ENCODE assay signal across 1 cellular context in the genomic region with DNA sequence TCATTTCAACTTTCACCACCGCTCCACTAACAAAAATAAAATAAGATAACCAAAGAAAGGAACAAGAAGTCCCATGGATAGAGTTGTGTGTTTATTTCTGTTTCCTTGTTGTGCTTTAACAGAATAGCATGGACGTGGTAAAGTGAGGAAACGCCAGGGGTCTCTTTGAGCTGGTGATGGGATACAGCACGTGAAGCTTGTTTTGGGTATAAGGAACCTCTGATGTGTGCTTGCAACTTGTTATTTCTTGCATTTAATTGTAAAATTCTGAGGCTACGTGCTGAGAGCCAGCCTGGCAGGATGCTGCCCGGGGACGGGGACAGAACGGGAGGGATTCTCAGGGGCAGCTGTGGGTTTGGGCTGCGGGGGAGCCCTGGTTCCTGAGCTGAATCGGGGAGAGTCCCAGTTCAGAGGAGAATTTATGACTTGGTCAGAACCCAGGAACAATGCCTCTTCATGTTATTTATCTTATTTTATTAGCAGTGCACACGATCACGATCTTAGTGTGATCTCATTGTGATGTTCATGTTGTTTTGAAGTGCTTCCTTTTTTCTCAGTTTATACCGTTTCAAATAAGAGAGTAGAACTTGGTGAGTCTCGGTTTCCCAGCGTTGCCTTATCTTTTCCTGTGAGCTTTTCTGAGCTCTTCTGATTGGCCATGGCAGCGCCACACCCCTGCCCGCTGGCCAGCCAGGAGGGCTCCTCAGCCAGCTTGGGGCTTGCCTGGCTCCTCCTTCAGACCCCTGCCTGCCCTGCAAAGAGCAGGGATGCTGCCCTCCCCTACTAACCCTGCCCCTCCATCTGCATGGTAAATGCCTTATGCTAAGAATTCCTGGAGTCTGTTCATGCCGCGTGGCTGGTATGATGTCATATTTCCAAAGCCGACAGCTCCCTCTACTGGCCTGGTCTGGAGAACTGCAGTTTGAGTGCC.
TF ChIP-seq lines count a peak whose summit lies in the region.

No MANE protein-coding gene starts in this region.

TF ChIP-seq in GM12878, 131 proteins besides CTCF, POLR2A, EP300 and RAD21 (continued from another document and continues in another):
- TF ChIP-seq TARDBP (IDR thresholded peaks at IDR 0.05; ENCODE audit: borderline replicate concordance), result no peak
- TF ChIP-seq RELA (IDR thresholded peaks at IDR 0.05; ENCODE audit: borderline replicate concordance, partially characterized antibody), result peak; percentile 25
- TF ChIP-seq NFYA (IDR thresholded peaks at IDR 0.05; ENCODE audit: borderline replicate concordance, low read depth, low read length), result no peak
- TF ChIP-seq, protein P1, sequence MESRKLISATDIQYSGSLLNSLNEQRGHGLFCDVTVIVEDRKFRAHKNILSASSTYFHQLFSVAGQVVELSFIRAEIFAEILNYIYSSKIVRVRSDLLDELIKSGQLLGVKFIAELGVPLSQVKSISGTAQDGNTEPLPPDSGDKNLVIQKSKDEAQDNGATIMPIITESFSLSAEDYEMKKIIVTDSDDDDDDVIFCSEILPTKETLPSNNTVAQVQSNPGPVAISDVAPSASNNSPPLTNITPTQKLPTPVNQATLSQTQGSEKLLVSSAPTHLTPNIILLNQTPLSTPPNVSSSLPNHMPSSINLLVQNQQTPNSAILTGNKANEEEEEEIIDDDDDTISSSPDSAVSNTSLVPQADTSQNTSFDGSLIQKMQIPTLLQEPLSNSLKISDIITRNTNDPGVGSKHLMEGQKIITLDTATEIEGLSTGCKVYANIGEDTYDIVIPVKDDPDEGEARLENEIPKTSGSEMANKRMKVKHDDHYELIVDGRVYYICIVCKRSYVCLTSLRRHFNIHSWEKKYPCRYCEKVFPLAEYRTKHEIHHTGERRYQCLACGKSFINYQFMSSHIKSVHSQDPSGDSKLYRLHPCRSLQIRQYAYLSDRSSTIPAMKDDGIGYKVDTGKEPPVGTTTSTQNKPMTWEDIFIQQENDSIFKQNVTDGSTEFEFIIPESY (IDR thresholded peaks at IDR 0.05), result no peak
- TF ChIP-seq, protein P2, sequence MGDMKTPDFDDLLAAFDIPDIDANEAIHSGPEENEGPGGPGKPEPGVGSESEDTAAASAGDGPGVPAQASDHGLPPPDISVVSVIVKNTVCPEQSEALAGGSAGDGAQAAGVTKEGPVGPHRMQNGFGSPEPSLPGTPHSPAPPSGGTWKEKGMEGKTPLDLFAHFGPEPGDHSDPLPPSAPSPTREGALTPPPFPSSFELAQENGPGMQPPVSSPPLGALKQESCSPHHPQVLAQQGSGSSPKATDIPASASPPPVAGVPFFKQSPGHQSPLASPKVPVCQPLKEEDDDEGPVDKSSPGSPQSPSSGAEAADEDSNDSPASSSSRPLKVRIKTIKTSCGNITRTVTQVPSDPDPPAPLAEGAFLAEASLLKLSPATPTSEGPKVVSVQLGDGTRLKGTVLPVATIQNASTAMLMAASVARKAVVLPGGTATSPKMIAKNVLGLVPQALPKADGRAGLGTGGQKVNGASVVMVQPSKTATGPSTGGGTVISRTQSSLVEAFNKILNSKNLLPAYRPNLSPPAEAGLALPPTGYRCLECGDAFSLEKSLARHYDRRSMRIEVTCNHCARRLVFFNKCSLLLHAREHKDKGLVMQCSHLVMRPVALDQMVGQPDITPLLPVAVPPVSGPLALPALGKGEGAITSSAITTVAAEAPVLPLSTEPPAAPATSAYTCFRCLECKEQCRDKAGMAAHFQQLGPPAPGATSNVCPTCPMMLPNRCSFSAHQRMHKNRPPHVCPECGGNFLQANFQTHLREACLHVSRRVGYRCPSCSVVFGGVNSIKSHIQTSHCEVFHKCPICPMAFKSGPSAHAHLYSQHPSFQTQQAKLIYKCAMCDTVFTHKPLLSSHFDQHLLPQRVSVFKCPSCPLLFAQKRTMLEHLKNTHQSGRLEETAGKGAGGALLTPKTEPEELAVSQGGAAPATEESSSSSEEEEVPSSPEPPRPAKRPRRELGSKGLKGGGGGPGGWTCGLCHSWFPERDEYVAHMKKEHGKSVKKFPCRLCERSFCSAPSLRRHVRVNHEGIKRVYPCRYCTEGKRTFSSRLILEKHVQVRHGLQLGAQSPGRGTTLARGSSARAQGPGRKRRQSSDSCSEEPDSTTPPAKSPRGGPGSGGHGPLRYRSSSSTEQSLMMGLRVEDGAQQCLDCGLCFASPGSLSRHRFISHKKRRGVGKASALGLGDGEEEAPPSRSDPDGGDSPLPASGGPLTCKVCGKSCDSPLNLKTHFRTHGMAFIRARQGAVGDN (IDR thresholded peaks at IDR 0.05), result no peak; the same call in 1 of the 2 replicates
- TF ChIP-seq, protein P3, sequence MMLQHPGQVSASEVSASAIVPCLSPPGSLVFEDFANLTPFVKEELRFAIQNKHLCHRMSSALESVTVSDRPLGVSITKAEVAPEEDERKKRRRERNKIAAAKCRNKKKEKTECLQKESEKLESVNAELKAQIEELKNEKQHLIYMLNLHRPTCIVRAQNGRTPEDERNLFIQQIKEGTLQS (IDR thresholded peaks at IDR 0.05; ENCODE audit: borderline replicate concordance, extremely low read depth, low read depth, low read length), result no peak
- TF ChIP-seq FOXK2 (IDR thresholded peaks at IDR 0.05), result no peak
- no peak for TF ChIP-seq TCF7 (IDR thresholded peaks at IDR 0.05; ENCODE audit: borderline replicate concordance)
- TF ChIP-seq SMAD5 (IDR thresholded peaks at IDR 0.05; ENCODE audit: low read depth), result no peak
- TF ChIP-seq SREBF1 (IDR thresholded peaks at IDR 0.05; ENCODE audit: low read length), result no peak
- TF ChIP-seq SUPT20H (IDR thresholded peaks at IDR 0.05; ENCODE audit: borderline replicate concordance, control insufficient read depth, low read depth, low read length), result no peak
- TF ChIP-seq, protein P4, sequence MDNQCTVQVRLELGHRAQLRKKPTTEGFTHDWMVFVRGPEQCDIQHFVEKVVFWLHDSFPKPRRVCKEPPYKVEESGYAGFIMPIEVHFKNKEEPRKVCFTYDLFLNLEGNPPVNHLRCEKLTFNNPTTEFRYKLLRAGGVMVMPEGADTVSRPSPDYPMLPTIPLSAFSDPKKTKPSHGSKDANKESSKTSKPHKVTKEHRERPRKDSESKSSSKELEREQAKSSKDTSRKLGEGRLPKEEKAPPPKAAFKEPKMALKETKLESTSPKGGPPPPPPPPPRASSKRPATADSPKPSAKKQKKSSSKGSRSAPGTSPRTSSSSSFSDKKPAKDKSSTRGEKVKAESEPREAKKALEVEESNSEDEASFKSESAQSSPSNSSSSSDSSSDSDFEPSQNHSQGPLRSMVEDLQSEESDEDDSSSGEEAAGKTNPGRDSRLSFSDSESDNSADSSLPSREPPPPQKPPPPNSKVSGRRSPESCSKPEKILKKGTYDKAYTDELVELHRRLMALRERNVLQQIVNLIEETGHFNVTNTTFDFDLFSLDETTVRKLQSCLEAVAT (IDR thresholded peaks at IDR 0.05), result 0 out of 2 replicates have a peak, but pooled peaks have one; percentile 70
- TF ChIP-seq TBL1XR1 (IDR thresholded peaks at IDR 0.05; ENCODE audit: low read depth, low read length), result no peak
- no peak for TF ChIP-seq EGR1 (IDR thresholded peaks at IDR 0.05; ENCODE audit: borderline replicate concordance in 1 of 2, low read depth in 2 of 2, low read length in 2 of 2)
- no peak for TF ChIP-seq SMAD1 (IDR thresholded peaks at IDR 0.05; ENCODE audit: low read depth, partially characterized antibody)
- TF ChIP-seq NFIC (IDR thresholded peaks at IDR 0.05; ENCODE audit: low read depth, low read length), result no peak
- TF ChIP-seq CBX3 (IDR thresholded peaks at IDR 0.05; ENCODE audit: borderline replicate concordance, low read depth), result no peak
- TF ChIP-seq EED (IDR thresholded peaks at IDR 0.05; ENCODE audit: low read depth), result peak; percentile 32; the same call in 1 of the 2 replicates
- TF ChIP-seq, protein P5, sequence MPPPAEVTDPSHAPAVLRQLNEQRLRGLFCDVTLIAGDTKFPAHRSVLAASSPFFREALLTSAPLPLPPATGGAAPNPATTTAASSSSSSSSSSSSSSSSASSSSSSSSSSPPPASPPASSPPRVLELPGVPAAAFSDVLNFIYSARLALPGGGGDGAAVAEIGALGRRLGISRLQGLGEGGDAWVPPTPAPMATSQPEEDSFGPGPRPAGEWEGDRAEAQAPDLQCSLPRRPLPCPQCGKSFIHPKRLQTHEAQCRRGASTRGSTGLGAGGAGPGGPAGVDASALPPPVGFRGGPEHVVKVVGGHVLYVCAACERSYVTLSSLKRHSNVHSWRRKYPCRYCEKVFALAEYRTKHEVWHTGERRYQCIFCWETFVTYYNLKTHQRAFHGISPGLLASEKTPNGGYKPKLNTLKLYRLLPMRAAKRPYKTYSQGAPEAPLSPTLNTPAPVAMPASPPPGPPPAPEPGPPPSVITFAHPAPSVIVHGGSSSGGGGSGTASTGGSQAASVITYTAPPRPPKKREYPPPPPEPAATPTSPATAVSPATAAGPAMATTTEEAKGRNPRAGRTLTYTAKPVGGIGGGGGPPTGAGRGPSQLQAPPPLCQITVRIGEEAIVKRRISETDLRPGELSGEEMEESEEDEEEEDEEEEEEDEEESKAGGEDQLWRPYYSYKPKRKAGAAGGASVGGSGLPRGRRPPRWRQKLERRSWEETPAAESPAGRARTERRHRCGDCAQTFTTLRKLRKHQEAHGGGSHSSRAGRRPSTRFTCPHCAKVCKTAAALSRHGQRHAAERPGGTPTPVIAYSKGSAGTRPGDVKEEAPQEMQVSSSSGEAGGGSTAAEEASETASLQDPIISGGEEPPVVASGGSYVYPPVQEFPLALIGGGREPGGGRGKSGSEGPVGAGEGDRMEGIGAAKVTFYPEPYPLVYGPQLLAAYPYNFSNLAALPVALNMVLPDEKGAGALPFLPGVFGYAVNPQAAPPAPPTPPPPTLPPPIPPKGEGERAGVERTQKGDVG (CRISPR knock-in tag; IDR thresholded peaks at IDR 0.05), result no peak
- TF ChIP-seq LARP7 (IDR thresholded peaks at IDR 0.05), result no peak; the same call in 1 of the 2 replicates
- TF ChIP-seq RB1 (IDR thresholded peaks at IDR 0.05; ENCODE audit: borderline replicate concordance), result peak; percentile 55; the same call in 1 of the 2 replicates
- no peak for TF ChIP-seq CHD2 (IDR thresholded peaks at IDR 0.05; ENCODE audit: borderline replicate concordance, low read depth, low read length)
- TF ChIP-seq, protein P6, sequence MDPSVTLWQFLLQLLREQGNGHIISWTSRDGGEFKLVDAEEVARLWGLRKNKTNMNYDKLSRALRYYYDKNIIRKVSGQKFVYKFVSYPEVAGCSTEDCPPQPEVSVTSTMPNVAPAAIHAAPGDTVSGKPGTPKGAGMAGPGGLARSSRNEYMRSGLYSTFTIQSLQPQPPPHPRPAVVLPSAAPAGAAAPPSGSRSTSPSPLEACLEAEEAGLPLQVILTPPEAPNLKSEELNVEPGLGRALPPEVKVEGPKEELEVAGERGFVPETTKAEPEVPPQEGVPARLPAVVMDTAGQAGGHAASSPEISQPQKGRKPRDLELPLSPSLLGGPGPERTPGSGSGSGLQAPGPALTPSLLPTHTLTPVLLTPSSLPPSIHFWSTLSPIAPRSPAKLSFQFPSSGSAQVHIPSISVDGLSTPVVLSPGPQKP (IDR thresholded peaks at IDR 0.05; ENCODE audit: low read depth, low read length), result no peak
- TF ChIP-seq CHD1 (IDR thresholded peaks at IDR 0.05; ENCODE audit: low read depth, low read length), result no peak
- TF ChIP-seq ATF7 (IDR thresholded peaks at IDR 0.05; ENCODE audit: low read depth), result peak; percentile 97
- TF ChIP-seq ZBED1 (IDR thresholded peaks at IDR 0.05; ENCODE audit: borderline replicate concordance), result 0 out of 2 replicates have a peak, but pooled peaks have one; percentile 2
- no peak for TF ChIP-seq ZNF384 (IDR thresholded peaks at IDR 0.05; ENCODE audit: borderline replicate concordance, low read depth, low read length)
- TF ChIP-seq GABPA (IDR thresholded peaks at IDR 0.05; ENCODE audit: low read depth), result no peak
- no peak for TF ChIP-seq BRCA1 (IDR thresholded peaks at IDR 0.05; ENCODE audit: low read depth, low read length)
- TF ChIP-seq STAT3 (IDR thresholded peaks at IDR 0.05; ENCODE audit: low read depth, low read length), result no peak
- peak; percentile 78; the same call in 1 of the 2 replicates for TF ChIP-seq SMC3 (IDR thresholded peaks at IDR 0.05; ENCODE audit: borderline replicate concordance, low read length)
- TF ChIP-seq ZNF24 (IDR thresholded peaks at IDR 0.05), result no peak
- TF ChIP-seq MYB (IDR thresholded peaks at IDR 0.05; ENCODE audit: borderline replicate concordance, low read depth, low read length), result no peak
- TF ChIP-seq ZSCAN29 (IDR thresholded peaks at IDR 0.05), result no peak
- TF ChIP-seq MYC (IDR thresholded peaks at IDR 0.05; ENCODE audit: insufficient read depth, insufficient read length, insufficient replicate concordance, low read length, severe bottlenecking), result no peak
- no peak for TF ChIP-seq ZNF217 (IDR thresholded peaks at IDR 0.05)
- TF ChIP-seq, protein P7, sequence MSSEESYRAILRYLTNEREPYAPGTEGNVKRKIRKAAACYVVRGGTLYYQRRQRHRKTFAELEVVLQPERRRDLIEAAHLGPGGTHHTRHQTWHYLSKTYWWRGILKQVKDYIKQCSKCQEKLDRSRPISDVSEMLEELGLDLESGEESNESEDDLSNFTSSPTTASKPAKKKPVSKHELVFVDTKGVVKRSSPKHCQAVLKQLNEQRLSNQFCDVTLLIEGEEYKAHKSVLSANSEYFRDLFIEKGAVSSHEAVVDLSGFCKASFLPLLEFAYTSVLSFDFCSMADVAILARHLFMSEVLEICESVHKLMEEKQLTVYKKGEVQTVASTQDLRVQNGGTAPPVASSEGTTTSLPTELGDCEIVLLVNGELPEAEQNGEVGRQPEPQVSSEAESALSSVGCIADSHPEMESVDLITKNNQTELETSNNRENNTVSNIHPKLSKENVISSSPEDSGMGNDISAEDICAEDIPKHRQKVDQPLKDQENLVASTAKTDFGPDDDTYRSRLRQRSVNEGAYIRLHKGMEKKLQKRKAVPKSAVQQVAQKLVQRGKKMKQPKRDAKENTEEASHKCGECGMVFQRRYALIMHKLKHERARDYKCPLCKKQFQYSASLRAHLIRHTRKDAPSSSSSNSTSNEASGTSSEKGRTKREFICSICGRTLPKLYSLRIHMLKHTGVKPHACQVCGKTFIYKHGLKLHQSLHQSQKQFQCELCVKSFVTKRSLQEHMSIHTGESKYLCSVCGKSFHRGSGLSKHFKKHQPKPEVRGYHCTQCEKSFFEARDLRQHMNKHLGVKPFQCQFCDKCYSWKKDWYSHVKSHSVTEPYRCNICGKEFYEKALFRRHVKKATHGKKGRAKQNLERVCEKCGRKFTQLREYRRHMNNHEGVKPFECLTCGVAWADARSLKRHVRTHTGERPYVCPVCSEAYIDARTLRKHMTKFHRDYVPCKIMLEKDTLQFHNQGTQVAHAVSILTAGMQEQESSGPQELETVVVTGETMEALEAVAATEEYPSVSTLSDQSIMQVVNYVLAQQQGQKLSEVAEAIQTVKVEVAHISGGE (CRISPR knock-in tag; IDR thresholded peaks at IDR 0.05), result no peak
- no peak for TF ChIP-seq BMI1 (IDR thresholded peaks at IDR 0.05; ENCODE audit: borderline replicate concordance)
- no peak for TF ChIP-seq SP1 (IDR thresholded peaks at IDR 0.05; ENCODE audit: low read depth, low read length)
- TF ChIP-seq POLR2AphosphoS5 (IDR thresholded peaks at IDR 0.05; ENCODE audit: low read length), result peak; percentile 51; the same call in 1 of the 2 replicates
- TF ChIP-seq MTA2 (IDR thresholded peaks at IDR 0.05; ENCODE audit: low read depth), result 0 out of 2 replicates have a peak, but pooled peaks have one; percentile 26
- no peak for TF ChIP-seq RCOR1 (conservative IDR thresholded peaks at IDR 0.05; ENCODE audit: low read depth, low read length)
- no peak for TF ChIP-seq STAT1 (conservative IDR thresholded peaks at IDR 0.05)
- no peak for TF ChIP-seq CREB1 (IDR thresholded peaks at IDR 0.05; ENCODE audit: low read depth)
- TF ChIP-seq FOS (IDR thresholded peaks at IDR 0.05; ENCODE audit: borderline replicate concordance, extremely low read depth, insufficient read length), result no peak
